ENCODE assay signal across 7 cellular contexts in genomic region chr2:176645494-176645893, GRCh38.
"Had no signal": no experiment of that assay in that cellular context is flagged by ENCODE, and none has a peak within 500 bp of the region (broad histone marks: within the 10 kb centered on the region; RNA-seq: fewer than 3 reads in every experiment).

No MANE protein-coding gene starts in this region.

- DNase-seq: IMR-90, Karpas-422, KBM-7, KG1 had no signal

- H3K9ac ChIP-seq: KMS-11 had no signal

- H3K4me2 ChIP-seq: KMS-11 had no signal

- H3K27ac ChIP-seq: HL-60, KMS-11 had no signal

- FAIRE-seq: HTR-8/SVneo had no signal
